16 cellular contexts compared by ENCODE assay signal in genomic region chr19:38841180-38841766, GRCh38. TPM values are rescaled to one million over a fixed set of nuclear protein-coding genes. Genes with fewer than 3 reads are reported as not detected.
DNase-seq lines count a peak whose midpoint lies in the region; ATAC-seq, FAIRE-seq and TF ChIP-seq lines count a peak whose summit lies in the region.
"Had no signal": no experiment of that assay in that cellular context is flagged by ENCODE, and none has a peak within 500 bp of the region (broad histone marks: within the 10 kb centered on the region; RNA-seq: fewer than 3 reads in every experiment).

No MANE protein-coding gene starts in this region.

- H4K20me1 ChIP-seq in keratinocyte (ENCODE audit: control insufficient read depth, extremely low read depth, insufficient read depth, low read length): peaks cover 19% of the 10 kb centered on the region

- dilution Hi-C loops in keratinocyte (cut with MboI; ENCODE audit: extremely low pct_ligation_motif_present, low sequenced_read_pairs): no loop called here

- no peaks in the 10 kb centered on the region for H3K4me1 ChIP-seq in cardiac muscle cell (ENCODE audit: low read depth)
- H3K4me1 ChIP-seq in keratinocyte (ENCODE audit: control insufficient read depth, extremely low read depth, insufficient read depth, low read length): peaks cover 46% of the 10 kb centered on the region
- peaks cover 0 to 14% (median 6%) of the 10 kb centered on the region in 4 donors for H3K4me1 ChIP-seq in transverse colon

- H3K4me3 ChIP-seq in cardiac muscle cell: no peak overlapping the region
- H3K4me3 ChIP-seq in keratinocyte (ENCODE audit: control insufficient read depth in 2 of 3, extremely low read depth in 1 of 3, insufficient read depth in 2 of 3, low read depth in 1 of 3, low read length in 3 of 3): no peak overlapping the region
- H3K4me3 ChIP-seq in transverse colon: no peak overlapping the region
- H3K4me3 ChIP-seq: lung had no signal

- no peak overlapping the region for H2AFZ ChIP-seq in keratinocyte (ENCODE audit: control insufficient read depth, low read length)

- peak overlapping the region; percentile 72 for H3K27ac Mint-ChIP-seq in activated CD8-positive, alpha-beta T cell treated with anti-CD3 and anti-CD28 coated beads, Interleukin-2, amount 10 ng/mL, durations not matched to agents 7 days and 5 days

- H3K4me1 Mint-ChIP-seq in activated CD8-positive, alpha-beta T cell treated with anti-CD3 and anti-CD28 coated beads, Interleukin-2, amount 10 ng/mL, durations not matched to agents 7 days and 5 days (ENCODE audit: low read depth): peaks cover 73% of the 10 kb centered on the region

- H3K79me2 ChIP-seq in keratinocyte (ENCODE audit: control insufficient read depth, insufficient read depth, low read length): peaks cover 56% of the 10 kb centered on the region

- POLR2A ChIA-PET in activated CD8-positive, alpha-beta T cell treated with anti-CD3 and anti-CD28 coated beads, Interleukin-2, amount 10 ng/mL, durations not matched to agents 7 days and 5 days (lab: Charles Lee): interaction anchor here (1.1 to 1.6 kb wide), 2 partner anchors 7 to 9 kb away, joined by 3 read pairs; partner anchors contain the start of gene ECH1

- intact Hi-C loops in cardiac septum (cut with DNase I): no loop called here
- intact Hi-C loops in transverse colon (cut with DNase I; ENCODE audit: low total_unique reads): no loop called here

- CTCF ChIA-PET in activated CD8-positive, alpha-beta T cell treated with anti-CD3 and anti-CD28 coated beads, Interleukin-2, amount 10 ng/mL, durations not matched to agents 7 days and 5 days (lab: Charles Lee): interaction anchor here (0.6 to 1.4 kb wide), 3 partner anchors 10 to 89 kb away, joined by 3 to 12 read pairs (median 5); partner anchors contain the start of genes ECH1, MRPS12 and SARS2

- no peak overlapping the region for H3K4me2 ChIP-seq in keratinocyte (ENCODE audit: control insufficient read depth, extremely low read depth, insufficient read depth, low read depth, low read length)

- no peak for ATAC-seq in activated CD8-positive, alpha-beta T cell treated with anti-CD3 and anti-CD28 coated beads, Interleukin-2, amount 10 ng/mL, durations not matched to agents 7 days and 5 days
- ATAC-seq in HG02870 (IDR thresholded peaks at IDR 0.05; ENCODE audit: unreplicated experiment): no peak
- ATAC-seq in HG03280 (IDR thresholded peaks at IDR 0.05; ENCODE audit: unreplicated experiment): no peak
- ATAC-seq: esophagus mucosa; stimulated activated memory B cell treated with anti-CD40 and anti-IgM and Interleukin-4, amounts not matched to agents 10 μg/mL and 1 μg/mL and 100 μg/mL, for 72 hours had no signal

- no peaks in the 10 kb centered on the region for H3K9me3 ChIP-seq in cardiac muscle cell (ENCODE audit: low read depth)
- no peaks in the 10 kb centered on the region for H3K9me3 ChIP-seq in keratinocyte (ENCODE audit: control insufficient read depth, low read depth, low read length)
- H3K9me3 ChIP-seq in transverse colon: no peaks in the 10 kb centered on the region

- H3K27ac ChIP-seq in cardiac muscle cell (peak overlapping the region; percentile 59), keratinocyte (ENCODE audit: control insufficient read depth, insufficient read depth, low read length) (no peak overlapping the region), transverse colon (peak overlapping the region in 3 of 4 donors; percentile 10 to 36 (median 27))

- WGBS in transverse colon (ENCODE audit: low coverage in 1 of 2), 2 donors: 89% methylated on average over 5 to 12 of the region's 12 CpGs

- H3K27me3 ChIP-seq in cardiac muscle cell: no peaks in the 10 kb centered on the region
- no peaks in the 10 kb centered on the region for H3K27me3 ChIP-seq in keratinocyte (ENCODE audit: control insufficient read depth, extremely low read depth, insufficient read depth, low read length)
- no peaks in the 10 kb centered on the region for H3K27me3 ChIP-seq in transverse colon

- no peaks in the 10 kb centered on the region for H3K27me3 Mint-ChIP-seq in activated CD8-positive, alpha-beta T cell treated with anti-CD3 and anti-CD28 coated beads, Interleukin-2, amount 10 ng/mL, durations not matched to agents 7 days and 5 days (ENCODE audit: low read depth)
- H3K27me3 Mint-ChIP-seq: stimulated activated memory B cell treated with anti-CD40 and anti-IgM and Interleukin-4, amounts not matched to agents 10 μg/mL and 1 μg/mL and 100 μg/mL, for 72 hours had no signal

- peak overlapping the region; percentile 65 for H3K4me3 Mint-ChIP-seq in activated CD8-positive, alpha-beta T cell treated with anti-CD3 and anti-CD28 coated beads, Interleukin-2, amount 10 ng/mL, durations not matched to agents 7 days and 5 days
- H3K4me3 Mint-ChIP-seq: stimulated activated memory B cell treated with anti-CD40 and anti-IgM and Interleukin-4, amounts not matched to agents 10 μg/mL and 1 μg/mL and 100 μg/mL, for 72 hours had no signal

- peak; percentile 17 for FAIRE-seq in keratinocyte (lab: Jason Lieb, UNC)
- FAIRE-seq: G401.6 had no signal

- TF ChIP-seq EP300 in transverse colon (IDR thresholded peaks at IDR 0.05; ENCODE audit: low read depth): no peak

- H3K9me3 Mint-ChIP-seq in activated CD8-positive, alpha-beta T cell treated with anti-CD3 and anti-CD28 coated beads, Interleukin-2, amount 10 ng/mL, durations not matched to agents 7 days and 5 days (ENCODE audit: insufficient read depth): no peaks in the 10 kb centered on the region
- H3K9me3 Mint-ChIP-seq: stimulated activated memory B cell treated with anti-CD40 and anti-IgM and Interleukin-4, amounts not matched to agents 10 μg/mL and 1 μg/mL and 100 μg/mL, for 72 hours had no signal

- peaks cover 92% of the 10 kb centered on the region for H3K36me3 ChIP-seq in cardiac muscle cell
- peaks cover 59 to 75% of the 10 kb centered on the region in 2 experiments for H3K36me3 ChIP-seq in keratinocyte (ENCODE audit: control insufficient read depth in 2 of 2, extremely low read depth in 1 of 2, insufficient read depth in 2 of 2, low read length in 2 of 2)
- peaks cover 0 to 97% (median 51%) of the 10 kb centered on the region in 4 donors for H3K36me3 ChIP-seq in transverse colon

- H3K36me3 Mint-ChIP-seq in activated CD8-positive, alpha-beta T cell treated with anti-CD3 and anti-CD28 coated beads, Interleukin-2, amount 10 ng/mL, durations not matched to agents 7 days and 5 days (ENCODE audit: low read depth): peaks cover 92% of the 10 kb centered on the region

- TF ChIP-seq CTCF in cardiac muscle cell (IDR thresholded peaks at IDR 0.05; ENCODE audit: low read depth, low read length) (no peak), keratinocyte (optimal IDR thresholded peaks at IDR 0.05 in 1 of 3, IDR thresholded peaks at IDR 0.05 in 1 of 3, conservative IDR thresholded peaks at IDR 0.05 in 1 of 3; ENCODE audit: extremely low read depth in 1 of 3, insufficient read depth in 2 of 3, low read length in 3 of 3) (no peak), transverse colon (IDR thresholded peaks at IDR 0.05) (no peak)

- TF ChIP-seq POLR2A in transverse colon (IDR thresholded peaks at IDR 0.05): no peak

- in situ Hi-C loops in transverse colon (cut with MboI; ENCODE audit: low pct_ligation_motif_present in 1 of 4, low pct_unique_long_range_greater_than_20kb in 1 of 4, low sequenced_read_pairs in 3 of 4): no loop called here

- H3K9ac ChIP-seq in keratinocyte (ENCODE audit: control insufficient read depth, extremely low read depth, insufficient read depth, low read length): no peak overlapping the region

- peaks cover 5% of the 10 kb centered on the region for H3K9me1 ChIP-seq in keratinocyte (ENCODE audit: control insufficient read depth, extremely low read depth, insufficient read depth, low read length)

- DNase-seq in cardiac muscle cell (ENCODE audit: low read depth in 1 of 2, low spot score in 1 of 2) (no peak), cardiac septum (ENCODE audit: low spot score) (no peak), keratinocyte (ENCODE audit: low read depth, low spot score) (no peak), transverse colon (no peak), ecto neural progenitor cell (ENCODE audit: low spot score) (no peak)
- no peak for DNase-seq in activated CD8-positive, alpha-beta T cell treated with anti-CD3 and anti-CD28 coated beads, Interleukin-2, amount 10 ng/mL, durations not matched to agents 7 days and 5 days
- DNase-seq: AML-193, MV-4-11, NCI-H446, RPMI8226 had no signal

RNA-seq across cellular contexts. Expression of gene HNRNPL, which starts 8.5 kb away (rescaled TPM):
- total RNA-seq in cardiac muscle cell: 300 and 326 TPM in 2 replicates
- polyA plus RNA-seq in cardiac muscle cell: 240 and 291 TPM in 2 replicates
- 136 TPM for total RNA-seq in cardiac septum
- total RNA-seq in activated CD8-positive, alpha-beta T cell treated with anti-CD3 and anti-CD28 coated beads, Interleukin-2, amount 10 ng/mL, durations not matched to agents 7 days and 5 days: 100 to 1,000 TPM; 509 to 553 TPM
- polyA plus RNA-seq in keratinocyte: 144 to 343 TPM (median 308 TPM) in 3 replicates
- 166 TPM for polyA plus RNA-seq in keratinocyte (2011; ENCODE audit: low read depth)
- 208 and 259 TPM in 2 replicates for polyA plus RNA-seq in keratinocyte (2011; cell fraction: cytosol; rRNA removed)
- polyA plus RNA-seq in keratinocyte (2011; cell fraction: nucleus; rRNA removed): 347 and 351 TPM in 2 replicates
- 163 and 328 TPM in 2 replicates for polyA plus RNA-seq in keratinocyte (2012; ENCODE audit: low replicate concordance)
- polyA minus RNA-seq in keratinocyte: 254 to 505 TPM (median 341 TPM) in 3 replicates
- 170 TPM for polyA minus RNA-seq in keratinocyte (2011; cell fraction: cytosol; rRNA and poly(A)+ RNA removed)
- 135 and 210 TPM in 2 replicates for polyA minus RNA-seq in keratinocyte (2011; cell fraction: nucleus; rRNA and poly(A)+ RNA removed)
- total RNA-seq in transverse colon: 100 to 1,000 TPM; 139 to 200 (median 174) TPM

RNA-seq across cellular contexts. Expression of gene ECH1, which starts 9.7 kb away (rescaled TPM):
- total RNA-seq in cardiac muscle cell (171 and 180 TPM in 2 replicates), cardiac septum (377 TPM), transverse colon (100 to 1,000 TPM; 181 to 313 (median 228) TPM)
- polyA plus RNA-seq in cardiac muscle cell (360 and 430 TPM in 2 replicates), keratinocyte (64.9 to 85.5 TPM (median 72.1 TPM) in 3 replicates)
- 100 to 1,000 TPM; 170 to 175 TPM for total RNA-seq in activated CD8-positive, alpha-beta T cell treated with anti-CD3 and anti-CD28 coated beads, Interleukin-2, amount 10 ng/mL, durations not matched to agents 7 days and 5 days
- polyA plus RNA-seq in keratinocyte (2011; ENCODE audit: low read depth): 32.1 TPM
- polyA plus RNA-seq in keratinocyte (2011; cell fraction: cytosol; rRNA removed): 46.8 and 72.4 TPM in 2 replicates
- 40.6 and 53.7 TPM in 2 replicates for polyA plus RNA-seq in keratinocyte (2011; cell fraction: nucleus; rRNA removed)
- polyA plus RNA-seq in keratinocyte (2012; ENCODE audit: low replicate concordance): 87.0 and 145 TPM in 2 replicates
- polyA minus RNA-seq in keratinocyte: 48.7 to 107 TPM (median 62.3 TPM) in 3 replicates
- 51.2 TPM for polyA minus RNA-seq in keratinocyte (2011; cell fraction: cytosol; rRNA and poly(A)+ RNA removed)
- 10.2 and 16.0 TPM in 2 replicates for polyA minus RNA-seq in keratinocyte (2011; cell fraction: nucleus; rRNA and poly(A)+ RNA removed)

RNA-seq across cellular contexts. Expression of gene LGALS4, which starts 28.5 kb away (rescaled TPM):
- total RNA-seq in cardiac muscle cell (0.46 and 1.0 TPM in 2 replicates), cardiac septum (0.54 TPM), transverse colon (1,000 to 10,000 TPM; 1,815 to 4,845 (median 3,695) TPM)
- polyA plus RNA-seq in cardiac muscle cell (0.50 and 2.0 TPM in 2 replicates), keratinocyte (0.11 to 0.30 TPM (median 0.13 TPM) in 3 replicates)
- 1 to 10 TPM; 1.6 to 1.8 TPM for total RNA-seq in activated CD8-positive, alpha-beta T cell treated with anti-CD3 and anti-CD28 coated beads, Interleukin-2, amount 10 ng/mL, durations not matched to agents 7 days and 5 days
- polyA plus RNA-seq in keratinocyte (2011; ENCODE audit: low read depth): 0.86 TPM
- polyA plus RNA-seq in keratinocyte (2011; cell fraction: cytosol; rRNA removed): 0.13 TPM in 1 of 2 replicates, not detected in the other
- 0.71 and 1.1 TPM in 2 replicates for polyA plus RNA-seq in keratinocyte (2011; cell fraction: nucleus; rRNA removed)
- 1.5 TPM in 1 of 2 replicates, not detected in the other for polyA plus RNA-seq in keratinocyte (2012; ENCODE audit: low replicate concordance)
- polyA minus RNA-seq in keratinocyte: not detected in 3 replicates
- polyA minus RNA-seq in keratinocyte (2011; cell fraction: cytosol; rRNA and poly(A)+ RNA removed): not detected
- not detected in 2 replicates for polyA minus RNA-seq in keratinocyte (2011; cell fraction: nucleus; rRNA and poly(A)+ RNA removed)

RNA-seq across cellular contexts. Expression of gene RINL, which starts 36.8 kb away (rescaled TPM):
- total RNA-seq in cardiac muscle cell (8.4 and 8.9 TPM in 2 replicates), cardiac septum (2.0 TPM), transverse colon (1 to 10 TPM; 1.8 to 7.0 (median 3.6) TPM)
- polyA plus RNA-seq in cardiac muscle cell (3.9 and 10.6 TPM in 2 replicates), keratinocyte (3.2 to 6.3 TPM (median 4.3 TPM) in 3 replicates)
- 10 to 100 TPM; 58.9 to 63.5 TPM for total RNA-seq in activated CD8-positive, alpha-beta T cell treated with anti-CD3 and anti-CD28 coated beads, Interleukin-2, amount 10 ng/mL, durations not matched to agents 7 days and 5 days
- polyA plus RNA-seq in keratinocyte (2011; ENCODE audit: low read depth): 1.1 TPM
- 2.9 and 4.0 TPM in 2 replicates for polyA plus RNA-seq in keratinocyte (2011; cell fraction: cytosol; rRNA removed)
- 3.6 and 4.3 TPM in 2 replicates for polyA plus RNA-seq in keratinocyte (2011; cell fraction: nucleus; rRNA removed)
- 2.2 and 5.0 TPM in 2 replicates for polyA plus RNA-seq in keratinocyte (2012; ENCODE audit: low replicate concordance)
- polyA minus RNA-seq in keratinocyte: 2.9 to 9.5 TPM (median 3.2 TPM) in 3 replicates
- 1.3 TPM for polyA minus RNA-seq in keratinocyte (2011; cell fraction: cytosol; rRNA and poly(A)+ RNA removed)
- polyA minus RNA-seq in keratinocyte (2011; cell fraction: nucleus; rRNA and poly(A)+ RNA removed): 1.3 and 2.3 TPM in 2 replicates

RNA-seq across cellular contexts. Expression of gene LGALS7B, which starts 52.3 kb away (rescaled TPM):
- not detected in 2 replicates for total RNA-seq in cardiac muscle cell
- polyA plus RNA-seq in cardiac muscle cell: not detected in 2 replicates
- not detected for total RNA-seq in cardiac septum
- total RNA-seq in activated CD8-positive, alpha-beta T cell treated with anti-CD3 and anti-CD28 coated beads, Interleukin-2, amount 10 ng/mL, durations not matched to agents 7 days and 5 days: not detected
- 1,330 to 7,133 TPM (median 1,668 TPM) in 3 replicates for polyA plus RNA-seq in keratinocyte
- 2,078 TPM for polyA plus RNA-seq in keratinocyte (2011; ENCODE audit: low read depth)
- polyA plus RNA-seq in keratinocyte (2011; cell fraction: cytosol; rRNA removed): 1,317 and 3,328 TPM in 2 replicates
- 746 and 1,115 TPM in 2 replicates for polyA plus RNA-seq in keratinocyte (2011; cell fraction: nucleus; rRNA removed)
- polyA plus RNA-seq in keratinocyte (2012; ENCODE audit: low replicate concordance): 3,308 and 8,816 TPM in 2 replicates
- 127 to 666 TPM (median 341 TPM) in 3 replicates for polyA minus RNA-seq in keratinocyte
- 1,769 TPM for polyA minus RNA-seq in keratinocyte (2011; cell fraction: cytosol; rRNA and poly(A)+ RNA removed)
- polyA minus RNA-seq in keratinocyte (2011; cell fraction: nucleus; rRNA and poly(A)+ RNA removed): 213 and 279 TPM in 2 replicates
- not detected for total RNA-seq in transverse colon

Comparison
In these comparisons a context has a peak if more than half of its experiments do, and no peak if none do; other contexts are left out.
1. RNA of gene LGALS4, which starts 28.5 kb away (total RNA-seq): 1,815 to 4,845 TPM in transverse colon; 1.6 to 1.8 TPM in activated CD8-positive, alpha-beta T cell treated with anti-CD3 and anti-CD28 coated beads, Interleukin-2, amount 10 ng/mL, durations not matched to agents 7 days and 5 days, 0.46 to 1.0 TPM in cardiac muscle cell and 0.54 TPM in cardiac septum (single experiment); every median in the first group is over 100 times any median in the second.